ENCODE assay signal across 24 cellular contexts in the genomic region with DNA sequence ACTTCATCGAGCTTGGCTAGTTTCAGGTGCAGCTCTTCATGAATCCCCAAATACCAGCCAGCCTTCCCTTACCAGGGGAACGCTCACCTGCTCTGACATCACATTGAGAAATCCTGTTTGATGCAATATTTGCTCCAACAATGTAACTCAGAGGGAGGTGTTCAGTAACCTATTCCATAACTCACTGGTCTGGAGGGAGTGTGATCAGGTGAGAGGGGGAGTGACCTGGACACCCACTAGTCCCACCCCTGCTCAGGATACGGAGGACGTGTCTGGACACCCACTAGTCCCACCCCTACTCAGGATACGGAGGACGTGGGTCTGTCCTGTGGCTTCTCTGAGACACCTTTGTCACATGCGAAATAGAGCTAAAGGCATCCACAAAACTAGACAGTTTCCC.
DNase-seq lines count a peak whose midpoint lies in the region; ATAC-seq and TF ChIP-seq lines count a peak whose summit lies in the region.
"Had no signal": no experiment of that assay in that cellular context is flagged by ENCODE, and none has a peak within 500 bp of the region (broad histone marks: within the 10 kb centered on the region; RNA-seq: fewer than 3 reads in every experiment).

No MANE protein-coding gene starts in this region.

- no peak for TF ChIP-seq CTCF in epithelial cell of esophagus (IDR thresholded peaks at IDR 0.05; ENCODE audit: insufficient read depth, low read depth, low read length, missing control alignments)
- no peak for TF ChIP-seq CTCF in upper lobe of right lung (IDR thresholded peaks at IDR 0.05)

- DNase-seq in NCI-H748 (lab: John Stamatoyannopoulos, UW; ENCODE audit: unreplicated experiment) (peak; percentile 25), NCI-H748 treated with DMSO at 0.1 percent for 48 hours (lab: John Stamatoyannopoulos, UW) (no peak), NCI-H460 (ENCODE audit: extremely low read depth, low read depth) (peak; percentile 5), epithelial cell of esophagus (ENCODE audit: low read depth) (peak; percentile 77), upper lobe of right lung (no peak), AG20443 (ENCODE audit: low spot score) (no peak)
- DNase-seq: activated CD4-positive, alpha-beta T cell treated with anti-CD3 and anti-CD28 coated beads for 48 hours; activated gamma-delta T cell treated with Interleukin-2 at 50 U/mL for 16 hours; activated T-cell treated with anti-CD3 and anti-CD28 coated beads, Interleukin-2, amount 50 U/mL, for 1 hour; CD8-positive, alpha-beta memory T cell; central memory CD4-positive, alpha-beta T cell; DMS153; left ventricle myocardium inferior; MG63; naive thymus-derived CD4-positive, alpha-beta T cell; NCI-H226; OCI-M1; stimulated activated naive CD8-positive, alpha-beta T cell treated with anti-CD3 and anti-CD28 coated beads, Interleukin-15, amount 100 ng/mL, for 72 hours; thyroid gland had no signal

- intact Hi-C loops in upper lobe of right lung (cut with DNase I), result no loop called here

- no peaks in the 10 kb centered on the region for H3K27me3 ChIP-seq in upper lobe of right lung
- H3K27me3 ChIP-seq: MG63, thyroid gland had no signal

- H3K4me1 ChIP-seq in upper lobe of right lung, result no peaks in the 10 kb centered on the region
- H3K4me1 ChIP-seq: thyroid gland had no signal

- H3K9me3 ChIP-seq in upper lobe of right lung, result no peaks in the 10 kb centered on the region
- H3K9me3 ChIP-seq: HAP-1, left ventricle myocardium inferior, MG63, thyroid gland had no signal

- H3K4me3 ChIP-seq in epithelial cell of esophagus (ENCODE audit: low read length), result no peak overlapping the region
- H3K4me3 ChIP-seq in upper lobe of right lung, result no peak overlapping the region
- H3K4me3 ChIP-seq: HAP-1, left ventricle myocardium inferior, MG63, thyroid gland had no signal

- H3K36me3 ChIP-seq in upper lobe of right lung, result peaks cover 31% of the 10 kb centered on the region
- H3K36me3 ChIP-seq: HAP-1, MG63, thyroid gland had no signal

- H3K27ac ChIP-seq in upper lobe of right lung, result no peak overlapping the region
- H3K27ac ChIP-seq: left ventricle myocardium inferior, thyroid gland had no signal

- ATAC-seq in upper lobe of right lung (peak; percentile 53), GM21825 (IDR thresholded peaks at IDR 0.05; ENCODE audit: unreplicated experiment) (no peak), GM18907 (IDR thresholded peaks at IDR 0.05; ENCODE audit: unreplicated experiment) (no peak)
- ATAC-seq: naive thymus-derived CD4-positive, alpha-beta T cell; Right ventricle myocardium inferior; SK-N-SH treated with all-trans-retinoic acid at 6 μM for 48 hours; stimulated activated naive CD8-positive, alpha-beta T cell treated with anti-CD3 and anti-CD28 coated beads, Interleukin-15, amount 100 ng/mL, for 72 hours had no signal

Comparison
In these comparisons a context has a peak if more than half of its experiments do, and no peak if none do; other contexts are left out.
1. DNase-seq: peak in NCI-H748 (single experiment), NCI-H460 (single experiment) and epithelial cell of esophagus (single experiment); none in NCI-H748 treated with DMSO at 0.1 percent for 48 hours (single experiment), upper lobe of right lung (single experiment) and AG20443 (single experiment).